In genomic region chr17:82658796-82659452, GRCh38 we compare ENCODE assay signal across 14 cellular contexts. TPM values are rescaled to one million over a fixed set of nuclear protein-coding genes. Genes with fewer than 3 reads are reported as not detected.
DNase-seq lines count a peak whose midpoint lies in the region; ATAC-seq, FAIRE-seq and TF ChIP-seq lines count a peak whose summit lies in the region.
"Had no signal": no experiment of that assay in that cellular context is flagged by ENCODE, and none has a peak within 500 bp of the region (broad histone marks: within the 10 kb centered on the region; RNA-seq: fewer than 3 reads in every experiment).

No MANE protein-coding gene starts in this region.

- no peaks in the 10 kb centered on the region for H3K9me2 ChIP-seq in Karpas-422 (replicated peaks; ENCODE audit: insufficient read depth, low read length)

- DNase-seq in Right ventricle myocardium superior (peak; percentile 29), right cardiac atrium (no peak), kidney (peak; percentile 55), posterior vena cava (ENCODE audit: low spot score) (peak; percentile 74), Karpas-422 (no peak), GM19240 (ENCODE audit: insufficient read length, low spot score) (no peak), foreskin melanocyte (no peak)
- DNase-seq: ACHN; CD4-positive, CD25-positive, alpha-beta regulatory T cell; DMS79; HCEC 1CT; HFFc6 had no signal

- ATAC-seq in Right ventricle myocardium superior (ENCODE audit: poor library complexity) (no peak), right cardiac atrium (no peak)
- ATAC-seq: GM12878 had no signal

- FAIRE-seq in kidney (lab: Jason Lieb, UNC) = no peak
- FAIRE-seq: GM12878 had no signal

- H3K4me1 ChIP-seq in right cardiac atrium (ENCODE audit: control insufficient read depth, insufficient read depth, low read length) = no peaks in the 10 kb centered on the region
- H3K4me1 ChIP-seq in kidney (ENCODE audit: control insufficient read depth in 1 of 2, insufficient read depth in 1 of 2, low read depth in 1 of 2, low read length in 2 of 2) = peaks cover 0 to 2% of the 10 kb centered on the region in 2 donors
- no peaks in the 10 kb centered on the region for H3K4me1 ChIP-seq in Karpas-422 (ENCODE audit: low read length)

- no peak overlapping the region for H2AFZ ChIP-seq in Karpas-422 (ENCODE audit: low read length)

- H3K36me3 ChIP-seq in kidney (ENCODE audit: control insufficient read depth in 1 of 2, insufficient read depth in 2 of 2, low read length in 2 of 2) (peaks cover 22 to 37% of the 10 kb centered on the region in 2 donors), Karpas-422 (ENCODE audit: insufficient read depth, low read length) (no peaks in the 10 kb centered on the region)

- H3K27me3 ChIP-seq in right cardiac atrium (ENCODE audit: control insufficient read depth, insufficient read depth) (no peaks in the 10 kb centered on the region), Karpas-422 (ENCODE audit: low read length) (no peaks in the 10 kb centered on the region)

- no peak for TF ChIP-seq CTCF in kidney (IDR thresholded peaks at IDR 0.05; ENCODE audit: borderline replicate concordance, extremely low read depth, insufficient read depth)

- no peak overlapping the region for H3K4me3 ChIP-seq in right cardiac atrium (ENCODE audit: low read length)
- no peak overlapping the region for H3K4me3 ChIP-seq in kidney (ENCODE audit: low read length in 2 of 2)
- no peak overlapping the region for H3K4me3 ChIP-seq in Karpas-422 (ENCODE audit: low read length)
- H3K4me3 ChIP-seq: BLaER1 treated with 17β-estradiol and CSF1 and Interleukin-3, amounts not matched to agents 10 nM and 100 nM; GM12878 had no signal

- 95% methylated on average over 36 of the region's 36 CpGs for WGBS in right cardiac atrium

- no peaks in the 10 kb centered on the region for H4K20me1 ChIP-seq in Karpas-422 (ENCODE audit: insufficient read depth, low read depth, low read length)

- H3K79me2 ChIP-seq in Karpas-422 (ENCODE audit: low read length) = no peaks in the 10 kb centered on the region

- H3K9me3 ChIP-seq in right cardiac atrium (ENCODE audit: control insufficient read depth, low read length) = no peaks in the 10 kb centered on the region
- H3K9me3 ChIP-seq in kidney (ENCODE audit: control insufficient read depth in 1 of 2, low read length in 2 of 2) = no peaks in the 10 kb centered on the region
- no peaks in the 10 kb centered on the region; the same call in 1 of the 2 replicates for H3K9me3 ChIP-seq in Karpas-422 (ENCODE audit: low read length)
- H3K9me3 ChIP-seq: BLaER1 treated with 17β-estradiol and CSF1 and Interleukin-3, amounts not matched to agents 10 nM and 100 nM had no signal

- no peak overlapping the region for H3K9ac ChIP-seq in kidney (ENCODE audit: low read length in 2 of 2)
- no peak overlapping the region for H3K9ac ChIP-seq in Karpas-422 (ENCODE audit: low read length)
- H3K9ac ChIP-seq: BLaER1 treated with 17β-estradiol and CSF1 and Interleukin-3, amounts not matched to agents 10 nM and 100 nM had no signal

- intact Hi-C loops in Right ventricle myocardium superior (cut with DNase I) = no loop called here
- intact Hi-C loops in right cardiac atrium (cut with DNase I) = no loop called here
- intact Hi-C loops in kidney (cut with DNase I) = loop anchor here (10.0 kb wide), 1 partner anchor 96 kb away; the partner anchor contains the start of gene TBCD
- intact Hi-C loops in posterior vena cava (cut with DNase I) = loop anchor here in 1 of 2 donors (1.0 kb wide), 1 partner anchor 24 kb away; no protein-coding TSS in a partner anchor

- H3K27ac ChIP-seq in right cardiac atrium (ENCODE audit: low read length) (no peak overlapping the region), kidney (ENCODE audit: low read depth in 2 of 2, low read length in 2 of 2) (no peak overlapping the region), Karpas-422 (ENCODE audit: low read length) (no peak overlapping the region)
- H3K27ac ChIP-seq: BLaER1 treated with 17β-estradiol and CSF1 and Interleukin-3, amounts not matched to agents 10 nM and 100 nM had no signal

- H3K4me2 ChIP-seq in Karpas-422 (ENCODE audit: low read depth, low read length, poor library complexity, severe bottlenecking) = no peak overlapping the region
- H3K4me2 ChIP-seq: BLaER1 treated with 17β-estradiol and CSF1 and Interleukin-3, amounts not matched to agents 10 nM and 100 nM had no signal

RNA-seq across cellular contexts. Expression of gene WDR45B, which starts 10.7 kb away (rescaled TPM):
- total RNA-seq in Right ventricle myocardium superior (34.3 TPM), right cardiac atrium (10 to 100 TPM; 43.8 to 49.2 (median 45.8) TPM), kidney (65.4 TPM), posterior vena cava (10 to 100 TPM; 49.7 to 56.5 TPM)
- polyA plus RNA-seq in right cardiac atrium (37.0 TPM), kidney (ENCODE audit: insufficient read depth, low read depth, low replicate concordance) (64.7 TPM)
- 55.8 and 58.9 TPM in 2 replicates for total RNA-seq in Karpas-422 (2014; rRNA removed; shearing (Covaris generic); ENCODE audit: low replicate concordance)

RNA-seq across cellular contexts. Expression of gene RAB40B, which starts 39.6 kb away (rescaled TPM):
- total RNA-seq in Right ventricle myocardium superior (20.7 TPM), right cardiac atrium (10 to 100 TPM; 14.0 to 20.8 (median 19.2) TPM), kidney (21.7 TPM), posterior vena cava (1 to 10 TPM; 4.2 to 6.3 TPM)
- polyA plus RNA-seq in right cardiac atrium (14.8 TPM), kidney (ENCODE audit: insufficient read depth, low read depth, low replicate concordance) (36.1 TPM)
- total RNA-seq in Karpas-422 (2014; rRNA removed; shearing (Covaris generic); ENCODE audit: low replicate concordance) = 1.7 and 1.8 TPM in 2 replicates

RNA-seq across cellular contexts. Expression of gene FN3KRP, which starts 57.6 kb away (rescaled TPM):
- 13.2 TPM for total RNA-seq in Right ventricle myocardium superior
- 10 to 100 TPM; 10.4 to 15.0 (median 14.1) TPM for total RNA-seq in right cardiac atrium
- polyA plus RNA-seq in right cardiac atrium = 14.1 TPM
- total RNA-seq in kidney = 30.6 TPM
- 36.6 TPM for polyA plus RNA-seq in kidney (ENCODE audit: insufficient read depth, low read depth, low replicate concordance)
- 10 to 100 TPM; 18.5 to 19.5 TPM for total RNA-seq in posterior vena cava
- 6.2 and 6.6 TPM in 2 replicates for total RNA-seq in Karpas-422 (2014; rRNA removed; shearing (Covaris generic); ENCODE audit: low replicate concordance)

Comparison
In these comparisons a context has a peak if more than half of its experiments do, and no peak if none do; other contexts are left out.
1. DNase-seq: peak in Right ventricle myocardium superior (single experiment), kidney (single experiment) and posterior vena cava (single experiment); none in right cardiac atrium (0 of 3), Karpas-422 (single experiment), GM19240 (single experiment) and foreskin melanocyte (single experiment).